In the genomic region with DNA sequence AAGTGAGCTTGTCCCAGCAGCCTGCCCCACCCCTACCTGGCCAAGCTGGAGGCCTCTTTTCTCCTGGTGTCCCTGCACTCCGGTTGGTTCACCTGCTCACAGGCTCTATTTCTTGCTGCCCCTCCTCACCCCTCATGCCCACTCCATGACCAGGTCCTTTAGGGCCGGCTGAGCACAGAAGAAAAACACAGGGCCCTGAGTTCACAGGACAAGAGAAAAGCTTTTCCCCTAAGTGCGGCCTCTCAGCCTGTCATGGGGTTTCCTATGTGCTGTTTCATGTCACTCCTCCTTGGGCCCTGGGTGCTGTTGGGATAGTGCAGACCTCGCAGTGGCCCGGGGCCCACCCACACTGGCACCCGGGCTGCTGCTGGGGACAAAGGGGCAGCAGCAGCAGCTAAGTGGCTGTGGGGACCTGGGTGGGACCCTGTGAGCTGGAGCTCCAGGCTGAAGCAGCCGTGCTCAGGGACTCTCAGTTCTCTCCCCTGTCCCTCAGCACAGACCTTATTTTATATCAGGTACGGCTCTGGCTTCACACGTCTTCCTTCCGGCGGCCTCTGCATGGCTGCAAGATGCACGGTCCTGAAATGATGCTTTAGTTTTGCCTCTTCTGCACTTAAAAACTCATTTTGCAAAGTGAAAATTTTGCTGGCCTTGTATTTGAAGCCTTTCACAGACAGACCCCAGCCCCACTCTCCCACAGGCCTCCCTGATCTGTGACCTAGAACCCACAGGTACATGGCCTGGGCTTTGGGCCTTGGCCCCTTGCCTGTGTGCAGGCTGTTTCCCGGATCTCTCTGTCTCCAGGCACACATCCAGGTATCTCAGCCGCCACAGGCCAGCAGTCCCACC, we compare ENCODE assay signal across 14 cellular contexts.
"Had no signal": no experiment of that assay in that cellular context is flagged by ENCODE, and none has a peak within 500 bp of the region (broad histone marks: within the 10 kb centered on the region; RNA-seq: fewer than 3 reads in every experiment).

No MANE protein-coding gene starts in this region.

- H3K36me3 ChIP-seq: lower lobe of right lung, ovary, upper lobe of right lung had no signal

- H3K9me3 ChIP-seq: lower lobe of right lung, ovary, upper lobe of right lung had no signal

- H3K27ac ChIP-seq: dorsolateral prefrontal cortex, lower lobe of right lung, ovary, upper lobe of right lung had no signal

- H3K27me3 ChIP-seq: dorsolateral prefrontal cortex, ovary, upper lobe of right lung had no signal

- DNase-seq: activated CD4-positive, alpha-beta T cell treated with anti-CD3 and anti-CD28 coated beads, Interleukin-2, amount 50 U/mL, for 1 hour; activated naive CD4-positive, alpha-beta T cell treated with Interleukin-2 at 50 U/mL for 16 hours; anterior cingulate cortex; dorsolateral prefrontal cortex; kidney; lower lobe of right lung; midbrain; ovary; stimulated activated CD4-positive, alpha-beta T cell treated with anti-CD3 and anti-CD28 coated beads, Interleukin-15, amount 100 ng/mL, for 24 hours; stimulated activated CD4-positive, alpha-beta T cell treated with anti-CD3 and anti-CD28 coated beads, Interleukin-4, amount 100 ng/mL, for 1 hour; stimulated activated naive CD4-positive, alpha-beta T cell; upper lobe of right lung had no signal

- H3K4me1 Mint-ChIP-seq: activated T-helper 17 cell treated with anti-CD3 and anti-CD28 coated beads, Interleukin-2, amount 50 U/mL, for 72 hours had no signal

- H3K4me3 ChIP-seq: dorsolateral prefrontal cortex, lower lobe of right lung, ovary, upper lobe of right lung had no signal

- H3K4me3 Mint-ChIP-seq: activated T-helper 17 cell treated with anti-CD3 and anti-CD28 coated beads, Interleukin-2, amount 50 U/mL, for 72 hours; endodermal cell had no signal

- ATAC-seq: activated T-helper 17 cell treated with anti-CD3 and anti-CD28 coated beads, Interleukin-2, amount 50 U/mL, for 72 hours; lower lobe of right lung; upper lobe of right lung had no signal

- H3K27ac Mint-ChIP-seq: activated T-helper 17 cell treated with anti-CD3 and anti-CD28 coated beads, Interleukin-2, amount 50 U/mL, for 72 hours; endodermal cell had no signal

- H3K9me3 Mint-ChIP-seq: activated T-helper 17 cell treated with anti-CD3 and anti-CD28 coated beads, Interleukin-2, amount 50 U/mL, for 72 hours; endodermal cell had no signal
